ENCODE assay signal across 8 cellular contexts in genomic region chr17:47970725-47971511, GRCh38. TPM values are rescaled to one million over a fixed set of nuclear protein-coding genes. Genes with fewer than 3 reads are reported as not detected.
DNase-seq lines count a peak whose midpoint lies in the region; ATAC-seq and TF ChIP-seq lines count a peak whose summit lies in the region.

Gene CDK5RAP3 (plus strand): TSS chr17:47971113. CDS start chr17:47971147, 34 bp downstream.

- CTCF ChIA-PET in Caco-2 (lab: Charles Lee), result interaction anchor here (0.5 to 7.0 kb wide), 61 partner anchors 10 to 1026 kb away, joined by 3 to 219 read pairs (median 4); partner anchors contain the start of genes CBX1, LRRC46, MRPL10 and NFE2L1

- POLR2A ChIA-PET in Caco-2 (lab: Charles Lee), result interaction anchor here (0.5 to 3.2 kb wide), 37 partner anchors 10 to 850 kb away, joined by 3 to 70 read pairs (median 5); partner anchors contain the start of genes LRRC46, MRPL10, NFE2L1 and PNPO

- H3K9me3 Mint-ChIP-seq in Caco-2 (ENCODE audit: unreplicated experiment), result no peaks in the 10 kb centered on the region
- no peaks in the 10 kb centered on the region for H3K9me3 Mint-ChIP-seq in endodermal cell

- intact Hi-C loops in Caco-2 (cut with micrococcal nuclease; ENCODE audit: unreplicated experiment), result loop anchor here (1.0 to 2.0 kb wide), 7 partner anchors 14 to 130 kb away; partner anchors contain the start of genes CBX1, NFE2L1, PRR15L and SCRN2

- H3K4me1 Mint-ChIP-seq in Caco-2 (ENCODE audit: low read depth, unreplicated experiment) (peaks cover 30% of the 10 kb centered on the region), endodermal cell (peaks cover 8% of the 10 kb centered on the region)

- WGBS in endodermal cell (ENCODE audit: insufficient coverage in 1 of 2, insufficient read length in 1 of 2), 2 experiments, result 2 to 3% methylated on average over 33 to 63 of the region's 63 CpGs

- peak; percentile 89 for ATAC-seq in GM21367 (IDR thresholded peaks at IDR 0.05; ENCODE audit: unreplicated experiment)

- TF ChIP-seq CTCF in Caco-2 (IDR thresholded peaks at IDR 0.05; ENCODE audit: insufficient read depth in 1 of 2, low read depth in 1 of 2, low read length in 1 of 2, severe bottlenecking in 1 of 2, unreplicated experiment in 1 of 2) (peak; percentile 99 to 100), endodermal cell (conservative IDR thresholded peaks at IDR 0.05) (peak; percentile 93)

- H3K27me3 ChIP-seq in Caco-2 (replicated peaks; ENCODE audit: control insufficient read depth, insufficient read depth, low read length) (no peaks in the 10 kb centered on the region), NT2/D1 (ENCODE audit: insufficient read depth, insufficient read length) (no peaks in the 10 kb centered on the region), endodermal cell (ENCODE audit: control insufficient read depth, insufficient read depth, low read length, poor library complexity, severe bottlenecking) (peaks cover 5% of the 10 kb centered on the region)

- H3K4me3 Mint-ChIP-seq in Caco-2 (ENCODE audit: unreplicated experiment) (peak within 1 kb of the TSS; percentile 94), endodermal cell (peak within 1 kb of the TSS; percentile 86)

- H3K9ac ChIP-seq in NT2/D1 (ENCODE audit: insufficient read length, low read depth) (peak within 1 kb of the TSS; percentile 80), endodermal cell (ENCODE audit: extremely low read depth, low read length, poor library complexity, severe bottlenecking) (peak within 1 kb of the TSS; percentile 39)

- TSS peak; percentile 66 for BruUV-seq in Caco-2 (replicated peaks; lab: Mats Ljungman, UMichigan)

- H3K4me3 ChIP-seq in Caco-2 (ENCODE audit: low read depth, low read length), result peak within 1 kb of the TSS; percentile 72
- peak within 1 kb of the TSS; percentile 86 for H3K4me3 ChIP-seq in NT2/D1 (ENCODE audit: insufficient read length, low read depth)
- peak within 1 kb of the TSS; percentile 79 for H3K4me3 ChIP-seq in endodermal cell (ENCODE audit: low read length)

- no peak within 1 kb of the TSS for H3K27ac ChIP-seq in endodermal cell (ENCODE audit: low read depth, low read length)

- H3K4me1 ChIP-seq in Caco-2, result peaks cover 40% of the 10 kb centered on the region
- H3K4me1 ChIP-seq in NT2/D1 (ENCODE audit: insufficient read depth, insufficient read length), result no peaks in the 10 kb centered on the region
- H3K4me1 ChIP-seq in endodermal cell (ENCODE audit: control insufficient read depth, insufficient read depth, low read length), result no peaks in the 10 kb centered on the region

- H3K36me3 ChIP-seq in Caco-2 (ENCODE audit: control insufficient read depth, insufficient read depth, low read length) (peaks cover 3% of the 10 kb centered on the region; the same call in 1 of the 2 replicates), NT2/D1 (ENCODE audit: insufficient read depth, insufficient read length, low read length) (peaks cover 25% of the 10 kb centered on the region), endodermal cell (ENCODE audit: control insufficient read depth, insufficient read depth, low read length) (peaks cover 18% of the 10 kb centered on the region)

- H3K36me3 Mint-ChIP-seq in Caco-2 (ENCODE audit: insufficient read depth, unreplicated experiment), result peaks cover 24% of the 10 kb centered on the region
- peaks cover 24% of the 10 kb centered on the region for H3K36me3 Mint-ChIP-seq in endodermal cell (ENCODE audit: low read depth)

- H3K27me3 Mint-ChIP-seq in Caco-2 (ENCODE audit: insufficient read depth, unreplicated experiment) (no peaks in the 10 kb centered on the region), endodermal cell (ENCODE audit: insufficient read depth) (peaks cover 13% of the 10 kb centered on the region)

- H3K27ac Mint-ChIP-seq in Caco-2 (ENCODE audit: unreplicated experiment) (peak within 1 kb of the TSS; percentile 92), endodermal cell (peak within 1 kb of the TSS; percentile 98)

- DNase-seq in Caco-2 (peak; percentile 100), HUDEP-2 (lab: John Stamatoyannopoulos, UW; ENCODE audit: unreplicated experiment in 76 of 76) (peak; percentile 68 to 100 (median 99)), NT2/D1 (ENCODE audit: low read depth, low spot score) (peak; percentile 97), endodermal cell (peak; percentile 100), mesenteric fat pad (ENCODE audit: low spot score) (peak; percentile 100)
- peak; percentile 95 for DNase-seq in activated CD8-positive, alpha-beta memory T cell treated with anti-CD3 and anti-CD28 coated beads, Interleukin-2, amount 50 U/mL, for 1 hour (ENCODE audit: extremely low read depth)
- DNase-seq in stimulated activated CD8-positive, alpha-beta memory T cell treated with anti-CD3 and anti-CD28 coated beads, Interleukin-15, amount 100 ng/mL, for 4 hours (ENCODE audit: low read depth in 2 of 2), result peak; percentile 96 to 97

- H3K9me3 ChIP-seq in Caco-2, result no peaks in the 10 kb centered on the region
- H3K9me3 ChIP-seq in NT2/D1 (ENCODE audit: insufficient read depth, low read length), result peaks cover 4% of the 10 kb centered on the region; the same call in 1 of the 2 replicates
- no peaks in the 10 kb centered on the region for H3K9me3 ChIP-seq in endodermal cell (ENCODE audit: control insufficient read depth, low read length)

RNA-seq across cellular contexts. Expression of gene CDK5RAP3, which starts in this region (rescaled TPM):
- total RNA-seq in Caco-2 (2022) (425 and 427 TPM in 2 replicates), endodermal cell (100 to 1,000 TPM; 171 to 198 TPM), mesenteric fat pad (105 TPM)
- 245 TPM for polyA plus RNA-seq in endodermal cell (2013, experiment 1 of 2)
- polyA plus RNA-seq in endodermal cell (2013, experiment 2 of 2), result 217 TPM
